ENCODE assay signal across 8 cellular contexts in the genomic region with DNA sequence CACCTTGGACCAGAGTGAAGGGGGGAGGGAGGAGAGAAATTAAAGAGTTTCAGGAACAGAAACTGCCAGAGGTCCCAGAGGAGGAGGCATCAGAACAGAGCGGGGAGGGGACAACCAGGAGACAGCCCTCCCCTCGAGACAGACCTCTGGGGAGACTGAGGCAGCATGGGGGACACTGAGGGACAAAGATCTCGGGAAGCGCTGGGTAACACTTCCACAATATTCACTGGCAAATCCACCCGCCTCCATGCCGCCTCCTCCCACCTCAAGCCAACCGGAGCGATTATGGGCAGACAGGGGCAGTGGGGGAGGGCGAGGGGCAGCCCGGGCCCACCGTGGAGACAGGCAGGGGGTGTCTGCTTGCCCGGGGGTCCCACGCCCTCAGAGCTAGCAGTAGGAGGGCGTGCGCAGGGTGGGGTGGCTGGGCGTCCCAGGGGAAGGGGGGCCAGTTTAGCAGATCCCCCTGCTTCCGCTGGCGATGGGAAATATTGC. TPM values are rescaled to one million over a fixed set of nuclear protein-coding genes. Genes with fewer than 3 reads are reported as not detected.
DNase-seq lines count a peak whose midpoint lies in the region; ATAC-seq and TF ChIP-seq lines count a peak whose summit lies in the region.

No MANE protein-coding gene starts in this region.

- no peak for ATAC-seq in mucosa of descending colon

- peaks cover 11% of the 10 kb centered on the region for H3K27me3 Mint-ChIP-seq in brain

- H3K27me3 ChIP-seq in ACC112 (ENCODE audit: insufficient read depth, low read length) (no peaks in the 10 kb centered on the region), HUES6 (ENCODE audit: control insufficient read depth, insufficient read depth, low read length) (peaks cover 8% of the 10 kb centered on the region)

- H3K4me3 ChIP-seq in ACC112 (ENCODE audit: low read depth, low read length) (peak overlapping the region; percentile 93), HUES6 (ENCODE audit: low read depth, low read length) (peak overlapping the region; percentile 96), mucosa of descending colon (peak overlapping the region; percentile 43)

- H3K4me1 Mint-ChIP-seq in brain, result peaks cover 69% of the 10 kb centered on the region

- no peaks in the 10 kb centered on the region for H3K9me3 ChIP-seq in HUES6 (ENCODE audit: control insufficient read depth, insufficient read depth, low read depth, low read length)
- no peaks in the 10 kb centered on the region for H3K9me3 ChIP-seq in mucosa of descending colon

- H3K79me2 ChIP-seq in ACC112 (ENCODE audit: control insufficient read depth, insufficient read depth, low read length, unreplicated experiment), result peaks cover 57% of the 10 kb centered on the region

- H2AFZ ChIP-seq in ACC112 (ENCODE audit: low read length, unreplicated experiment), result peak overlapping the region; percentile 4

- H3K36me3 Mint-ChIP-seq in brain, result peaks cover 10% of the 10 kb centered on the region

- peak overlapping the region; percentile 85 to 96 (median 92) for H3K27ac Mint-ChIP-seq in brain

- H3K36me3 ChIP-seq in ACC112 (ENCODE audit: insufficient read depth, low read length) (no peaks in the 10 kb centered on the region), HUES6 (ENCODE audit: control insufficient read depth, insufficient read depth, low read length) (peaks cover 4% of the 10 kb centered on the region; the same call in 1 of the 2 replicates), mucosa of descending colon (ENCODE audit: low read depth) (no peaks in the 10 kb centered on the region)

- H3K9ac ChIP-seq in HUES6 (ENCODE audit: low read length), result peak overlapping the region; percentile 81

- DNase-seq in mucosa of descending colon, result peak in 1 of 3 donors; percentile 27
- no peak for DNase-seq in activated effector memory CD4-positive, alpha-beta T cell treated with Interleukin-2 at 50 U/mL for 16 hours
- no peak for DNase-seq in dedifferentiated amniotic fluid mesenchymal stem cell (ENCODE audit: extremely low spot score)
- no peak for DNase-seq in NCI-H2227 (lab: John Stamatoyannopoulos, UW; ENCODE audit: unreplicated experiment)
- DNase-seq in activated CD4-positive, CD25-positive, alpha-beta regulatory T cell (lab: John Stamatoyannopoulos, UW), result no peak

- H3K27ac ChIP-seq in ACC112 (ENCODE audit: low read depth, low read length) (peak overlapping the region; percentile 6; the same call in 1 of the 2 replicates), HUES6 (ENCODE audit: low read depth, low read length) (peak overlapping the region; percentile 53; the same call in 1 of the 2 replicates)

- peaks cover 0 to 3% (median 0%) of the 10 kb centered on the region in 5 experiments for H3K9me3 Mint-ChIP-seq in brain

- TF ChIP-seq CTCF in brain (conservative IDR thresholded peaks at IDR 0.05) (no peak), mucosa of descending colon (IDR thresholded peaks at IDR 0.05) (no peak)

- peak overlapping the region; percentile 89 to 95 (median 92) for H3K4me3 Mint-ChIP-seq in brain

- intact Hi-C loops in mucosa of descending colon (cut with DNase I, micrococcal nuclease), result no loop called here

- H3K4me1 ChIP-seq in ACC112 (ENCODE audit: control insufficient read depth, insufficient read depth, low read length, unreplicated experiment) (peaks cover 38% of the 10 kb centered on the region), HUES6 (ENCODE audit: control insufficient read depth, insufficient read depth, low read length) (peaks cover 37% of the 10 kb centered on the region), mucosa of descending colon (ENCODE audit: low read depth) (peaks cover 56% of the 10 kb centered on the region)

RNA-seq across cellular contexts. Expression of a gene that starts 1.2 kb away (rescaled TPM):
- 88.3 TPM for polyA plus RNA-seq in brain (ENCODE audit: insufficient read depth, low read depth, low replicate concordance)
- total RNA-seq in mucosa of descending colon, result 10 to 100 TPM; 23.8 to 30.7 (median 25.5) TPM

RNA-seq across cellular contexts. Expression of a gene that starts 5.6 kb away (rescaled TPM):
- polyA plus RNA-seq in brain (ENCODE audit: insufficient read depth, low read depth, low replicate concordance), result 278 TPM
- total RNA-seq in mucosa of descending colon, result 100 to 1,000 TPM; 129 to 197 (median 145) TPM

RNA-seq across cellular contexts. Expression of a gene that starts 16.8 kb away (rescaled TPM):
- polyA plus RNA-seq in brain (ENCODE audit: insufficient read depth, low read depth, low replicate concordance), result 38.7 TPM
- 100 to 1,000 TPM in 1 of 3 donors, 10 to 100 TPM in 2; 60.8 to 101 (median 91.8) TPM for total RNA-seq in mucosa of descending colon

RNA-seq across cellular contexts. Expression of a gene that starts 41.9 kb away (rescaled TPM):
- 50.9 TPM for polyA plus RNA-seq in brain (ENCODE audit: insufficient read depth, low read depth, low replicate concordance)
- total RNA-seq in mucosa of descending colon, result 100 to 1,000 TPM in 2 of 3 donors, 10 to 100 TPM in 1; 90.1 to 164 (median 112) TPM

RNA-seq across cellular contexts. Expression of a gene that starts 52.4 kb away (rescaled TPM):
- polyA plus RNA-seq in brain (ENCODE audit: insufficient read depth, low read depth, low replicate concordance), result 90.8 TPM
- 10 to 100 TPM; 16.7 to 44.8 (median 20.6) TPM for total RNA-seq in mucosa of descending colon

Comparison
In these comparisons a context has a peak if more than half of its experiments do, and no peak if none do; other contexts are left out.
1. H3K4me3 ChIP-seq: peak in every context shown above with its lines; median percentile 96 in HUES6; 93 in ACC112; 43 in mucosa of descending colon.